ENCODE assay signal across 1 cellular context in genomic region chr11:65660908-65661307, GRCh38.
A peak's percentile ranks its signal among the peaks of the same experiment; 100 is the strongest.
TF ChIP-seq lines count a peak whose summit lies in the region.

No MANE protein-coding gene starts in this region.

TF ChIP-seq in K562, 482 proteins besides CTCF, POLR2A, EP300 and RAD21:
- TF ChIP-seq ZNF121 (CRISPR knock-in tag; conservative IDR thresholded peaks at IDR 0.05) = peak; percentile 41; the same call in 1 of the 2 replicates
TF ChIP-seq in K562: peak in this region for 1; not testable (repeated sequence) for 481.
